26 cellular contexts compared by ENCODE assay signal in the genomic region with DNA sequence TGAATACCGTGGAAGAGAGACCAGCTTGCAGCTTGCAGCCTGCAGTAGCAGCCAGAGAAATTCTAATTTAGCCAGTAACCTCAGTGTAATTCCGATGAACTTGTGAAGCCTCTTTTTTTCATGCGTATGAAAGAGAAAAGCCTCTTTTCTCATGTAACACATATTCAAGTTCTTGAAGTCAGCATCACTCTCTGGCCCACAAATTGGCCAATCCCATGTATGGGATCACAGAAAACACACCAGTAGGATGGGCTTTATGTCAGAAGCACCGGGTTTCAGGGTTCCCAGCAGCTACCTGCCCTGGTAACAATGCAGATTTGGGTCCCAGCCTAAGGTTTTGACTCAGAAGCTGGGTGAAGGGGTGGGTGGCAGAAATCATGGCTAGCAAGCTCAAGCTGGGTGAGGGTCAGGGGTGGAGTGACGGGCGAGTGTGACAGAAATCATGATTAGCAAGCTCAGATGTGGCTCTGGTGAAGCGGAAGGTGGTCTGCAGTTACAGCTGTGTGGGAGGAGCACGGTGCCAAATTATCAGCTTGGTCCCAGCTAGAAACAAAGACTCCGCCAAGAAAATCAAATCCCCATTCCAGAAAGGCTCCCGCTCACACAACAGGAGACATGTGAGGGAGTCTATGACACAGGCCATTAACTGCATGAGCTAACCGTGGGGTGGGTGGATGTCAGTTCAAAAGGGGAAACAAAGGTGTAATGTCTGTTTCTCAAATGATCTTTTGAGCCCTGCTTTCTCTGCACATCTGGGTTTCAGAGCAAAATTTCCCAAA.
DNase-seq lines count a peak whose midpoint lies in the region; ATAC-seq and TF ChIP-seq lines count a peak whose summit lies in the region.
"Had no signal": no experiment of that assay in that cellular context is flagged by ENCODE, and none has a peak within 500 bp of the region (broad histone marks: within the 10 kb centered on the region; RNA-seq: fewer than 3 reads in every experiment).

No MANE protein-coding gene starts in this region.

- no peak for DNase-seq in activated naive CD8-positive, alpha-beta T cell treated with anti-CD3 and anti-CD28 coated beads for 36 hours
- no peak for DNase-seq in activated naive CD8-positive, alpha-beta T cell treated with anti-CD3 and anti-CD28 coated beads, Interleukin-2, amount 50 U/mL, for 24 hours
- peak; percentile 30 for DNase-seq in astrocyte of the spinal cord (ENCODE audit: low read depth, low spot score)
- peak; percentile 49 for DNase-seq in iPS-NIHi7 (ENCODE audit: extremely low spot score)
- peak; percentile 40 for DNase-seq in retina
- no peak for DNase-seq in NCI-H526 (lab: John Stamatoyannopoulos, UW)
- DNase-seq in natural killer cell: no peak
- DNase-seq: activated CD4-positive, alpha-beta T cell treated with anti-CD3 and anti-CD28 coated beads, Interleukin-2, amount 10 ng/mL, durations not matched to agents 7 days and 5 days; activated naive CD8-positive, alpha-beta T cell treated with anti-CD3 and anti-CD28 coated beads, Interleukin-2, amount 10 ng/mL, durations not matched to agents 7 days and 5 days; cortex of kidney; DMS79; heart left ventricle; NCI-H1092 treated with DMSO at 0.1 percent for 48 hours; NCI-H2081 treated with DMSO at 0.1 percent for 48 hours; NCI-H524; right lobe of liver; RPMI8226; SK-N-SH; stimulated activated CD8-positive, alpha-beta memory T cell treated with anti-CD3 and anti-CD28 coated beads, Interleukin-4, amount 100 ng/mL, for 48 hours had no signal

- no peak for ATAC-seq in activated naive CD8-positive, alpha-beta T cell treated with anti-CD3 and anti-CD28 coated beads, Interleukin-2, amount 50 U/mL, for 24 hours
- ATAC-seq in natural killer cell (no peak), SK-N-SH treated with all-trans-retinoic acid at 6 μM for 48 hours (no peak)
- ATAC-seq: activated T-helper 17 cell treated with anti-CD3 and anti-CD28 coated beads, Interleukin-2, amount 50 U/mL, for 72 hours; GM12878; HepG2; right lobe of liver had no signal

- H3K27ac Mint-ChIP-seq in activated naive CD8-positive, alpha-beta T cell treated with anti-CD3 and anti-CD28 coated beads for 36 hours: peak overlapping the region; percentile 1
- no peak overlapping the region for H3K27ac Mint-ChIP-seq in activated naive CD8-positive, alpha-beta T cell treated with anti-CD3 and anti-CD28 coated beads, Interleukin-2, amount 50 U/mL, for 24 hours
- H3K27ac Mint-ChIP-seq in natural killer cell: no peak overlapping the region
- H3K27ac Mint-ChIP-seq: activated CD4-positive, alpha-beta T cell treated with anti-CD3 and anti-CD28 coated beads, Interleukin-2, amount 10 ng/mL, durations not matched to agents 7 days and 5 days; activated T-helper 17 cell treated with anti-CD3 and anti-CD28 coated beads, Interleukin-2, amount 50 U/mL, for 72 hours; T-helper 2 cell treated with Interferon-gamma antibody and Interleukin-4, amounts not matched to agents 5 μg/mL and 100 μg/mL, for 36 hours had no signal

- H3K4me3 ChIP-seq in astrocyte of the spinal cord (ENCODE audit: low read depth, low read length): no peak overlapping the region
- H3K4me3 ChIP-seq: breast epithelium, GM12878, heart left ventricle, lung, right lobe of liver had no signal

- H3K27me3 Mint-ChIP-seq in activated naive CD8-positive, alpha-beta T cell treated with anti-CD3 and anti-CD28 coated beads for 36 hours: no peaks in the 10 kb centered on the region
- H3K27me3 Mint-ChIP-seq in activated naive CD8-positive, alpha-beta T cell treated with anti-CD3 and anti-CD28 coated beads, Interleukin-2, amount 50 U/mL, for 24 hours: no peaks in the 10 kb centered on the region
- no peaks in the 10 kb centered on the region for H3K27me3 Mint-ChIP-seq in natural killer cell (ENCODE audit: low read depth in 2 of 2)
- H3K27me3 Mint-ChIP-seq: activated CD4-positive, alpha-beta T cell treated with anti-CD3 and anti-CD28 coated beads, Interleukin-2, amount 10 ng/mL, durations not matched to agents 7 days and 5 days; activated naive CD8-positive, alpha-beta T cell treated with anti-CD3 and anti-CD28 coated beads, Interleukin-2, amount 10 ng/mL, durations not matched to agents 7 days and 5 days; activated T-helper 17 cell treated with anti-CD3 and anti-CD28 coated beads, Interleukin-2, amount 50 U/mL, for 72 hours had no signal

- in situ Hi-C loops in astrocyte of the spinal cord (cut with HindIII; ENCODE audit: low sequenced_read_pairs): no loop called here

- H3K36me3 Mint-ChIP-seq in activated naive CD8-positive, alpha-beta T cell treated with anti-CD3 and anti-CD28 coated beads for 36 hours: no peaks in the 10 kb centered on the region
- no peaks in the 10 kb centered on the region for H3K36me3 Mint-ChIP-seq in activated naive CD8-positive, alpha-beta T cell treated with anti-CD3 and anti-CD28 coated beads, Interleukin-2, amount 50 U/mL, for 24 hours (ENCODE audit: low read depth)
- H3K36me3 Mint-ChIP-seq in natural killer cell: no peaks in the 10 kb centered on the region

- H3K4me1 Mint-ChIP-seq in activated naive CD8-positive, alpha-beta T cell treated with anti-CD3 and anti-CD28 coated beads for 36 hours: peaks cover 20% of the 10 kb centered on the region
- H3K4me1 Mint-ChIP-seq in activated naive CD8-positive, alpha-beta T cell treated with anti-CD3 and anti-CD28 coated beads, Interleukin-2, amount 50 U/mL, for 24 hours: peaks cover 10% of the 10 kb centered on the region
- H3K4me1 Mint-ChIP-seq in natural killer cell: peaks cover 36 to 54% of the 10 kb centered on the region in 2 donors

- intact Hi-C loops in natural killer cell (cut with micrococcal nuclease): no loop called here

- TF ChIP-seq CTCF in astrocyte of the spinal cord (IDR thresholded peaks at IDR 0.05; ENCODE audit: low read depth, low read length) (no peak), natural killer cell (IDR thresholded peaks at IDR 0.05) (no peak)

- no peaks in the 10 kb centered on the region for H3K9me3 Mint-ChIP-seq in activated naive CD8-positive, alpha-beta T cell treated with anti-CD3 and anti-CD28 coated beads for 36 hours
- H3K9me3 Mint-ChIP-seq in activated naive CD8-positive, alpha-beta T cell treated with anti-CD3 and anti-CD28 coated beads, Interleukin-2, amount 50 U/mL, for 24 hours: no peaks in the 10 kb centered on the region
- H3K9me3 Mint-ChIP-seq in natural killer cell: no peaks in the 10 kb centered on the region
- H3K9me3 Mint-ChIP-seq: activated CD4-positive, alpha-beta T cell treated with anti-CD3 and anti-CD28 coated beads, Interleukin-2, amount 10 ng/mL, durations not matched to agents 7 days and 5 days; activated naive CD8-positive, alpha-beta T cell treated with anti-CD3 and anti-CD28 coated beads, Interleukin-2, amount 10 ng/mL, durations not matched to agents 7 days and 5 days; activated T-helper 17 cell treated with anti-CD3 and anti-CD28 coated beads, Interleukin-2, amount 50 U/mL, for 72 hours; T-helper 2 cell treated with Interferon-gamma antibody and Interleukin-4, amounts not matched to agents 5 μg/mL and 100 μg/mL, for 36 hours had no signal

- no peak overlapping the region for H3K4me3 Mint-ChIP-seq in activated naive CD8-positive, alpha-beta T cell treated with anti-CD3 and anti-CD28 coated beads for 36 hours
- H3K4me3 Mint-ChIP-seq in activated naive CD8-positive, alpha-beta T cell treated with anti-CD3 and anti-CD28 coated beads, Interleukin-2, amount 50 U/mL, for 24 hours: no peak overlapping the region
- H3K4me3 Mint-ChIP-seq in natural killer cell: no peak overlapping the region
- H3K4me3 Mint-ChIP-seq: activated CD4-positive, alpha-beta T cell treated with anti-CD3 and anti-CD28 coated beads, Interleukin-2, amount 10 ng/mL, durations not matched to agents 7 days and 5 days; activated naive CD8-positive, alpha-beta T cell treated with anti-CD3 and anti-CD28 coated beads, Interleukin-2, amount 10 ng/mL, durations not matched to agents 7 days and 5 days; activated T-helper 17 cell treated with anti-CD3 and anti-CD28 coated beads, Interleukin-2, amount 50 U/mL, for 72 hours; T-helper 2 cell treated with Interferon-gamma antibody and Interleukin-4, amounts not matched to agents 5 μg/mL and 100 μg/mL, for 36 hours had no signal

TF ChIP-seq in SK-N-SH treated with all-trans-retinoic acid at 6 μM for 48 hours, 23 proteins besides CTCF, POLR2A, EP300 and RAD21 (continues in another document):
- TF ChIP-seq TOX (CRISPR knock-in tag; IDR thresholded peaks at IDR 0.05; ENCODE audit: borderline replicate concordance): no peak
- no peak for TF ChIP-seq SNAI2 (CRISPR knock-in tag; IDR thresholded peaks at IDR 0.05)
- TF ChIP-seq TSHZ2 (CRISPR knock-in tag; IDR thresholded peaks at IDR 0.05): no peak
- no peak for TF ChIP-seq PPARA (CRISPR knock-in tag; IDR thresholded peaks at IDR 0.05; ENCODE audit: borderline replicate concordance)
- no peak for TF ChIP-seq ZNF565 (CRISPR knock-in tag; conservative IDR thresholded peaks at IDR 0.05; ENCODE audit: low read depth)
- TF ChIP-seq BACH2 (CRISPR knock-in tag; IDR thresholded peaks at IDR 0.05; ENCODE audit: borderline replicate concordance): no peak
- TF ChIP-seq GLIS3 (CRISPR knock-in tag; IDR thresholded peaks at IDR 0.05): no peak
- TF ChIP-seq OSR1 (CRISPR knock-in tag; IDR thresholded peaks at IDR 0.05): no peak

Comparison
In these comparisons a context has a peak if more than half of its experiments do, and no peak if none do; other contexts are left out.
1. DNase-seq: peak in astrocyte of the spinal cord (single experiment), iPS-NIHi7 (single experiment) and retina (single experiment); none in activated naive CD8-positive, alpha-beta T cell treated with anti-CD3 and anti-CD28 coated beads for 36 hours (single experiment), activated naive CD8-positive, alpha-beta T cell treated with anti-CD3 and anti-CD28 coated beads, Interleukin-2, amount 50 U/mL, for 24 hours (single experiment), NCI-H526 (0 of 2) and natural killer cell (single experiment).